ENCODE assay signal across 9 cellular contexts in the genomic region with DNA sequence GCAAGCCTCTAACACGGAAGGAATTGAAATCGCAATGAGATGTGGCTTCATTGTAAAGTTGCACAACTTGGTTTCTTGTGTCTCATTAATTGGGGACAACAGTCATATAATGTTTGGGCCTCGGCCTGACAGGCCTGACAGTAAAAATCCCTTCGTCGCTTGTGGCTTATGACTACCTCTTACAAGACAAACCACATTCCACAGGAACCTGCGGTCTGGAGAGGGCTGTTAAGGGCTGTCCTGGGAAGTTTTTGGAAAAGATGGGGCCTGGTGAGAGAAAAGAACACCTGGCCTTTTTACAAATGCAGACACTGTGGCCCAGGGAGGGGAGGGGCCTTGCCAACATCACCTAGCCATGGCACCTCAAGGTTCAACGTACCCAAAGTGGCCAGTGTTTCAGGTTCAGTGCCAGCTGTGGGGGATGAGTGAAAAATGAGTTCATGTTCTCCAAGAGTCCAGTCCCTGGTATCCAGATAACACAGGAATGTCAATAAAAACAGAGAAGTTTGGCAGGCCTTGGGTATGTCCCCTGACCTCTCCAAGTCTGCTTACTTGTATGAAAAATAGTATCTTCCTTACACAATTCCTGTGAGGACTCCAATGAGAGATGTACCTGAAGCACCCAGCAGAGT. TPM values are rescaled to one million over a fixed set of nuclear protein-coding genes. Genes with fewer than 3 reads are reported as not detected.
DNase-seq lines count a peak whose midpoint lies in the region; ATAC-seq and TF ChIP-seq lines count a peak whose summit lies in the region.
"Had no signal": no experiment of that assay in that cellular context is flagged by ENCODE, and none has a peak within 500 bp of the region (broad histone marks: within the 10 kb centered on the region; RNA-seq: fewer than 3 reads in every experiment).

No MANE protein-coding gene starts in this region.

- TF ChIP-seq POLR2A in adrenal gland (IDR thresholded peaks at IDR 0.05) (peak in 1 of 2 donors; percentile 8), spleen (IDR thresholded peaks at IDR 0.05) (no peak)

- no peaks in the 10 kb centered on the region for H4K20me1 ChIP-seq in hepatocyte (ENCODE audit: insufficient read depth, poor library complexity, severe bottlenecking)

- H3K9me3 ChIP-seq in adrenal gland (replicated peaks in 1 of 3) (no peaks in the 10 kb centered on the region), hepatocyte (ENCODE audit: low read depth) (no peaks in the 10 kb centered on the region), spleen (no peaks in the 10 kb centered on the region)

- TF ChIP-seq CTCF in adrenal gland (IDR thresholded peaks at IDR 0.05) (no peak), hepatocyte (IDR thresholded peaks at IDR 0.05; ENCODE audit: poor library complexity) (no peak), spleen (IDR thresholded peaks at IDR 0.05 in 8 of 11, conservative IDR thresholded peaks at IDR 0.05 in 3 of 11) (no peak)

- H3K79me2 ChIP-seq in hepatocyte: peaks cover 80% of the 10 kb centered on the region

- H3K4me3 ChIP-seq in adrenal gland: no peak overlapping the region
- H3K4me3 ChIP-seq in hepatocyte: no peak overlapping the region
- peak overlapping the region in 1 of 8 donors; percentile 18 for H3K4me3 ChIP-seq in spleen

- DNase-seq in HPDE6-E6E7 (ENCODE audit: extremely low spot score) (peak; percentile 54), adrenal gland (peak in 6 of 7 donors; percentile 41 to 75 (median 68)), hepatocyte (ENCODE audit: low spot score) (peak; percentile 46), spleen (no peak), occipital lobe (lab: John Stamatoyannopoulos, UW) (no peak)
- no peak for DNase-seq in stimulated activated CD4-positive, alpha-beta T cell treated with anti-CD3 and anti-CD28 coated beads, Interleukin-12 subunit alpha, Interleukin-12 subunit beta, amount 100 ng/mL, for 4 hours
- DNase-seq: T-helper 1 cell had no signal

- WGBS in adrenal gland, 4 donors: 64 to 72% (median 70%) methylated on average over 7 of the region's 7 CpGs
- WGBS in hepatocyte (ENCODE audit: low lambda C conversion rate, missing lambda C conversion rate): 29% methylated on average over 7 of the region's 7 CpGs
- 38 to 81% (median 63%) methylated on average over 7 of the region's 7 CpGs for WGBS in spleen, 5 donors

- intact Hi-C loops in adrenal gland (cut with DNase I) (no loop called here), spleen (cut with DNase I; ENCODE audit: low total_unique reads) (no loop called here)

- no peaks in the 10 kb centered on the region for H3K9me2 ChIP-seq in hepatocyte (replicated peaks; ENCODE audit: insufficient read depth)

- peaks cover 17 to 24% of the 10 kb centered on the region in 2 donors for H3K4me1 ChIP-seq in adrenal gland (replicated peaks in 1 of 2)
- H3K4me1 ChIP-seq in hepatocyte (ENCODE audit: insufficient read depth): peaks cover 29% of the 10 kb centered on the region
- H3K4me1 ChIP-seq in spleen: peaks cover 4 to 36% (median 20%) of the 10 kb centered on the region in 6 donors

- no peaks in the 10 kb centered on the region for H3K36me3 ChIP-seq in adrenal gland (replicated peaks in 1 of 2)
- H3K36me3 ChIP-seq in hepatocyte (replicated peaks; ENCODE audit: insufficient read depth, low read depth): no peaks in the 10 kb centered on the region
- H3K36me3 ChIP-seq in spleen: no peaks in the 10 kb centered on the region

- H2AFZ ChIP-seq in hepatocyte: no peak overlapping the region

- no peaks in the 10 kb centered on the region for H3K27me3 ChIP-seq in adrenal gland
- no peaks in the 10 kb centered on the region for H3K27me3 ChIP-seq in hepatocyte
- H3K27me3 ChIP-seq in spleen (replicated peaks in 1 of 7): no peaks in the 10 kb centered on the region

- ATAC-seq in HG03565 (IDR thresholded peaks at IDR 0.05; ENCODE audit: unreplicated experiment) (no peak), HG03460 (IDR thresholded peaks at IDR 0.05; ENCODE audit: unreplicated experiment) (no peak)

- peak overlapping the region in 4 of 5 donors; percentile 63 to 93 (median 80) for H3K27ac ChIP-seq in adrenal gland
- peak overlapping the region; percentile 90 for H3K27ac ChIP-seq in hepatocyte
- peak overlapping the region in 6 of 8 donors; percentile 25 to 73 (median 60) for H3K27ac ChIP-seq in spleen

- peak overlapping the region; percentile 62 for H3K4me2 ChIP-seq in hepatocyte

RNA-seq across cellular contexts. Expression of a gene that starts 22.2 kb away (rescaled TPM):
- total RNA-seq in adrenal gland (10 to 100 TPM in 6 of 8 donors, 1 to 10 TPM in 2; 5.8 to 21.2 (median 14.2) TPM), hepatocyte (15.5 and 20.8 TPM in 2 replicates), spleen (10 to 100 TPM in 3 of 7 donors, 1 to 10 TPM in 4; 5.3 to 20.5 (median 8.5) TPM), occipital lobe (14.2 TPM)
- polyA plus RNA-seq in adrenal gland (1 to 10 TPM; 6.0 to 7.9 (median 6.8) TPM), hepatocyte (36.1 and 48.3 TPM in 2 replicates), spleen (1 to 10 TPM; 1.2 to 4.4 (median 1.7) TPM)

Comparison
In these comparisons a context has a peak if more than half of its experiments do, and no peak if none do; other contexts are left out.
1. DNase-seq: peak in HPDE6-E6E7 (single experiment), adrenal gland (6 of 7) and hepatocyte (single experiment); none in spleen (single experiment), occipital lobe (single experiment) and stimulated activated CD4-positive, alpha-beta T cell treated with anti-CD3 and anti-CD28 coated beads, Interleukin-12 subunit alpha, Interleukin-12 subunit beta, amount 100 ng/mL, for 4 hours (single experiment).
2. Peak in every context shown above with its lines, with median percentiles within 50 percentile points of each other: H3K27ac ChIP-seq.